Comparison of ENCODE assay signal across 26 cellular contexts in genomic region chr1:211891708-211892107, GRCh38.
"Had no signal": no experiment of that assay in that cellular context is flagged by ENCODE, and none has a peak within 500 bp of the region (broad histone marks: within the 10 kb centered on the region; RNA-seq: fewer than 3 reads in every experiment).

No MANE protein-coding gene starts in this region.

- H3K27ac ChIP-seq: ovary, right atrium auricular region, skin epidermis, stomach, suprapubic skin, thoracic aorta, tibial artery, upper lobe of right lung had no signal

- H3K27me3 ChIP-seq: hepatocyte, ovary, right atrium auricular region, stomach, suprapubic skin, tibial artery, upper lobe of right lung had no signal

- H3K9me3 Mint-ChIP-seq: mesothelial cell of epicardium; natural killer cell treated with Interleukin-12 subunit alpha and Interleukin-12 subunit beta and Interleukin-15 and Interleukin-18, amount 100 ng/mL, for 72 hours; stimulated activated naive B cell treated with anti-CD40 and anti-IgM and Interleukin-4, amounts not matched to agents 10 μg/mL and 1 μg/mL and 100 μg/mL, for 72 hours had no signal

- DNase-seq: islet precursor cell; mesendoderm; naive thymus-derived CD4-positive, alpha-beta T cell; ovary; stimulated activated CD4-positive, alpha-beta T cell treated with anti-CD3 and anti-CD28 coated beads, Interleukin-12 subunit alpha, Interleukin-12 subunit beta, amount 100 ng/mL, for 4 hours; stimulated activated CD4-positive, alpha-beta T cell treated with anti-CD3 and anti-CD28 coated beads, Interleukin-15, amount 100 ng/mL, for 24 hours; stimulated activated CD4-positive, alpha-beta T cell treated with anti-CD3 and anti-CD28 coated beads, Interleukin-2, amount 100 ng/mL, for 24 hours; stimulated activated CD4-positive, alpha-beta T cell treated with anti-CD3 and anti-CD28 coated beads, Interleukin-4, amount 100 ng/mL, for 1 hour; stimulated activated naive B cell treated with anti-CD40 and anti-IgM and Interleukin-4, amounts not matched to agents 10 μg/mL and 1 μg/mL and 100 μg/mL, for 72 hours; stimulated activated naive CD8-positive, alpha-beta T cell treated with anti-CD3 and anti-CD28 coated beads, Interleukin-15, Interleukin-2, amounts not matched to agents 100 U/mL and 50 U/mL, for 24 hours; stomach; tibial artery; trophoblast cell; upper lobe of right lung had no signal

- H3K9me3 ChIP-seq: ovary, right atrium auricular region, stomach, suprapubic skin, thoracic aorta, tibial artery, upper lobe of right lung had no signal

- H3K4me2 ChIP-seq: hepatocyte had no signal

- H3K36me3 ChIP-seq: ovary, right atrium auricular region, stomach, suprapubic skin, thoracic aorta, tibial artery, upper lobe of right lung had no signal

- FAIRE-seq: urothelium cell line had no signal

- ATAC-seq: left lobe of liver; naive thymus-derived CD4-positive, alpha-beta T cell; natural killer cell treated with Interleukin-12 subunit alpha and Interleukin-12 subunit beta and Interleukin-15 and Interleukin-18, amount 100 ng/mL, for 72 hours; sciatic nerve; stimulated activated naive B cell treated with anti-CD40 and anti-IgM and Interleukin-4, amounts not matched to agents 10 μg/mL and 1 μg/mL and 100 μg/mL, for 72 hours; stimulated activated naive CD8-positive, alpha-beta T cell treated with anti-CD3 and anti-CD28 coated beads, Interleukin-15, Interleukin-2, amounts not matched to agents 100 U/mL and 50 U/mL, for 24 hours had no signal

- H2AFZ ChIP-seq: hepatocyte had no signal

- H3K4me3 Mint-ChIP-seq: mesothelial cell of epicardium; naive thymus-derived CD4-positive, alpha-beta T cell; natural killer cell treated with Interleukin-12 subunit alpha and Interleukin-12 subunit beta and Interleukin-15 and Interleukin-18, amount 100 ng/mL, for 72 hours; stimulated activated naive B cell treated with anti-CD40 and anti-IgM and Interleukin-4, amounts not matched to agents 10 μg/mL and 1 μg/mL and 100 μg/mL, for 72 hours had no signal

- H3K27ac Mint-ChIP-seq: mesothelial cell of epicardium; naive thymus-derived CD4-positive, alpha-beta T cell; natural killer cell treated with Interleukin-12 subunit alpha and Interleukin-12 subunit beta and Interleukin-15 and Interleukin-18, amount 100 ng/mL, for 72 hours; progenitor cell of endocrine pancreas; stimulated activated naive B cell treated with anti-CD40 and anti-IgM and Interleukin-4, amounts not matched to agents 10 μg/mL and 1 μg/mL and 100 μg/mL, for 72 hours had no signal

- H3K36me3 Mint-ChIP-seq: mesothelial cell of epicardium; naive thymus-derived CD4-positive, alpha-beta T cell; natural killer cell treated with Interleukin-12 subunit alpha and Interleukin-12 subunit beta and Interleukin-15 and Interleukin-18, amount 100 ng/mL, for 72 hours; stimulated activated naive B cell treated with anti-CD40 and anti-IgM and Interleukin-4, amounts not matched to agents 10 μg/mL and 1 μg/mL and 100 μg/mL, for 72 hours had no signal

- H3K4me1 ChIP-seq: right atrium auricular region, suprapubic skin, tibial artery, upper lobe of right lung had no signal

- H3K4me3 ChIP-seq: hepatocyte, lung, ovary, right atrium auricular region, skin epidermis, stomach, suprapubic skin, thoracic aorta, tibial artery, upper lobe of right lung had no signal

- H3K79me2 ChIP-seq: hepatocyte had no signal
